Comparison of ENCODE assay signal across 17 cellular contexts in the genomic region with DNA sequence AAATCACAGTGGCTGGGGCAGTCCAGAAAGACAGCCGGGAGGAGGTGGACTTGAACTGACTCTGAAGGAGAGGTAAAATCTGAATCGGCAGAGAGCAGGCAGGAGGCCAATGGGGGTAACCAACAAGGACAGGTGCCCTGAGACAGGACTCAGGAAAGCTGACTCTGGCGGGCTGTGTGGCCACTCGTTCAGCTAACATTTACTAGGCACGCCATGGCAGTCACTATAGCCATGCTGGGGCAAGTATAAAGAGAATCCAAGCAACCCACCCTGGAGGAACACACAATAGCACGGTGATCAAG. TPM values are rescaled to one million over a fixed set of nuclear protein-coding genes. Genes with fewer than 3 reads are reported as not detected.
DNase-seq lines count a peak whose midpoint lies in the region; ATAC-seq lines count a peak whose summit lies in the region.
"Had no signal": no experiment of that assay in that cellular context is flagged by ENCODE, and none has a peak within 500 bp of the region (broad histone marks: within the 10 kb centered on the region; RNA-seq: fewer than 3 reads in every experiment).

No MANE protein-coding gene starts in this region.

- H3K4me3 ChIP-seq in mesodermal cell (ENCODE audit: extremely low read depth, insufficient read depth, low read length, poor library complexity, severe bottlenecking): no peak overlapping the region
- H3K4me3 ChIP-seq: cardiac muscle cell, esophagus muscularis mucosa, left ventricle myocardium inferior, tibial nerve had no signal

- peaks cover 86% of the 10 kb centered on the region for H3K4me1 Mint-ChIP-seq in stimulated activated naive CD8-positive, alpha-beta T cell treated with anti-CD3 and anti-CD28 coated beads, Interleukin-15, Interleukin-2, amounts not matched to agents 100 ng/mL and 50 ng/mL, for 24 hours (ENCODE audit: low read depth)
- peaks cover 46% of the 10 kb centered on the region for H3K4me1 Mint-ChIP-seq in activated naive CD8-positive, alpha-beta T cell treated with anti-CD3 and anti-CD28 coated beads for 36 hours

- H3K36me3 Mint-ChIP-seq in stimulated activated naive CD8-positive, alpha-beta T cell treated with anti-CD3 and anti-CD28 coated beads, Interleukin-15, Interleukin-2, amounts not matched to agents 100 ng/mL and 50 ng/mL, for 24 hours (ENCODE audit: low read depth): peaks cover 41% of the 10 kb centered on the region
- H3K36me3 Mint-ChIP-seq in activated naive CD8-positive, alpha-beta T cell treated with anti-CD3 and anti-CD28 coated beads for 36 hours: peaks cover 23% of the 10 kb centered on the region

- no peaks in the 10 kb centered on the region for H3K9me3 Mint-ChIP-seq in stimulated activated naive CD8-positive, alpha-beta T cell treated with anti-CD3 and anti-CD28 coated beads, Interleukin-15, Interleukin-2, amounts not matched to agents 100 ng/mL and 50 ng/mL, for 24 hours
- H3K9me3 Mint-ChIP-seq in activated naive CD8-positive, alpha-beta T cell treated with anti-CD3 and anti-CD28 coated beads for 36 hours: peaks cover 1% of the 10 kb centered on the region

- no peaks in the 10 kb centered on the region for H3K27me3 Mint-ChIP-seq in stimulated activated naive CD8-positive, alpha-beta T cell treated with anti-CD3 and anti-CD28 coated beads, Interleukin-15, Interleukin-2, amounts not matched to agents 100 ng/mL and 50 ng/mL, for 24 hours
- H3K27me3 Mint-ChIP-seq in activated naive CD8-positive, alpha-beta T cell treated with anti-CD3 and anti-CD28 coated beads for 36 hours: peaks cover 13% of the 10 kb centered on the region

- DNase-seq in stimulated activated naive CD8-positive, alpha-beta T cell treated with anti-CD3 and anti-CD28 coated beads, Interleukin-15, Interleukin-2, amounts not matched to agents 100 U/mL and 50 U/mL, for 24 hours: no peak
- no peak for DNase-seq in activated naive CD8-positive, alpha-beta T cell treated with anti-CD3 and anti-CD28 coated beads for 36 hours
- DNase-seq in retina (no peak), activated gamma-delta T cell treated with Interleukin-2 at 50 U/mL for 16 hours (no peak)
- DNase-seq: activated CD4-positive, CD25-positive, alpha-beta regulatory T cell; DND-41; effector CD4-positive, alpha-beta T cell; HCEC 1CT; left ventricle myocardium inferior; NCI-H524 treated with DMSO at 0.1 percent for 48 hours; SIG-M5 had no signal

- no peak overlapping the region for H3K4me3 Mint-ChIP-seq in stimulated activated naive CD8-positive, alpha-beta T cell treated with anti-CD3 and anti-CD28 coated beads, Interleukin-15, Interleukin-2, amounts not matched to agents 100 ng/mL and 50 ng/mL, for 24 hours
- no peak overlapping the region for H3K4me3 Mint-ChIP-seq in activated naive CD8-positive, alpha-beta T cell treated with anti-CD3 and anti-CD28 coated beads for 36 hours

- peak overlapping the region; percentile 29 for H3K27ac Mint-ChIP-seq in stimulated activated naive CD8-positive, alpha-beta T cell treated with anti-CD3 and anti-CD28 coated beads, Interleukin-15, Interleukin-2, amounts not matched to agents 100 ng/mL and 50 ng/mL, for 24 hours
- H3K27ac Mint-ChIP-seq in activated naive CD8-positive, alpha-beta T cell treated with anti-CD3 and anti-CD28 coated beads for 36 hours: peak overlapping the region; percentile 76

- H3K9me3 ChIP-seq in mesodermal cell (ENCODE audit: control insufficient read depth, low read length): no peaks in the 10 kb centered on the region
- H3K9me3 ChIP-seq: esophagus muscularis mucosa, tibial nerve had no signal

- H3K36me3 ChIP-seq in mesodermal cell (ENCODE audit: control insufficient read depth, insufficient read depth, low read length): peaks cover 4% of the 10 kb centered on the region
- H3K36me3 ChIP-seq: cardiac muscle cell, esophagus muscularis mucosa, left ventricle myocardium inferior, tibial nerve had no signal

- H3K27ac ChIP-seq in mesodermal cell (ENCODE audit: low read depth, low read length, severe bottlenecking): peak overlapping the region; percentile 30
- H3K27ac ChIP-seq: cardiac muscle cell, esophagus muscularis mucosa, left ventricle myocardium inferior, tibial nerve had no signal

- whole genome bisulfite sequencing in mesodermal cell (ENCODE audit: insufficient coverage in 2 of 2), 2 experiments: 90 to 92% methylated on average over 5 to 6 of the region's 6 CpGs

- ATAC-seq in stimulated activated naive CD8-positive, alpha-beta T cell treated with anti-CD3 and anti-CD28 coated beads, Interleukin-15, Interleukin-2, amounts not matched to agents 100 U/mL and 50 U/mL, for 24 hours: no peak
- no peak for ATAC-seq in GM21447 (IDR thresholded peaks at IDR 0.05; ENCODE audit: unreplicated experiment)

- H3K4me1 ChIP-seq in mesodermal cell (ENCODE audit: control insufficient read depth, insufficient read depth, low read length, poor library complexity, severe bottlenecking): peaks cover 6% of the 10 kb centered on the region
- H3K4me1 ChIP-seq: esophagus muscularis mucosa, tibial nerve had no signal

RNA-seq across cellular contexts. Expression of gene TIAM1, which starts 7.4 kb away (rescaled TPM):
- 10 to 100 TPM; 28.2 to 29.3 TPM for total RNA-seq in activated naive CD8-positive, alpha-beta T cell treated with anti-CD3 and anti-CD28 coated beads for 36 hours
- polyA plus RNA-seq in mesodermal cell (2013, experiment 1 of 2): 24.0 TPM
- polyA plus RNA-seq in mesodermal cell (2013, experiment 2 of 2): 21.7 TPM
